17 cellular contexts compared by ENCODE assay signal in the genomic region with DNA sequence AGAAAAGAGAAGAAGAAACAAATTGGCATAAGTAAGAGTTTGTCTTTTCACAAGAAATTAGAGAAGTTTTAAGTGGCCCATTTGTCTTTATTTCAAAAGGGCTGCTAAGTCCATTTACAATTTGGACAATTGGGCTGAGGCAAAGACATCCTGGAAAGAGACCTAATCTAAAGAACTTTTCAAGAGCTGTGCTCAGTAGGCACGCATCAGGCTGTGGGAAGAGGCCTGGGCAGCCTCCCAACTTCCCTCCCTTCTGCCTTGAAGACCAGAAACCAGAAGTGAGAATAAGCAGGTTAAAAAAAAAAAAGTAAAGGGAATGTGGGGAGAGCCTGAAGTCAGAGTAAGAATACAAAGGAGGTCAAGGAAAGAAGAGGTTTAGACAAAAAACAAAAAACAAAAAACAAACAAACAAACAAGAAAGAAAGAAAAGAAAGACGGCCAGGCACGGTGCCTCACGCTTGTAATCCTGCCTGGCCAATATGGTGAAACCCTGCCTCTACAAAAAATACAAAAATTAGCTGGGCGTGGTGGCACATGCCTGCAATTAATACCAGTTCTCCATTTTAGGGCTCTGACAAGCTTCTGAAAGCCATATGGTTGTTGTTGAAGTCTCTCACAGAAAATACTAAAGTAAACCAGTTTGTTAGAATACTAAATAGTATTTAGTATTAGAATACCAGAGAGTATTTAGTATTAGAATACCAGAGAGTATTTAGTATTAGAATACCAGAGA. TPM values are rescaled to one million over a fixed set of nuclear protein-coding genes. Genes with fewer than 3 reads are reported as not detected.
DNase-seq lines count a peak whose midpoint lies in the region; ATAC-seq lines count a peak whose summit lies in the region.
"Had no signal": no experiment of that assay in that cellular context is flagged by ENCODE, and none has a peak within 500 bp of the region (broad histone marks: within the 10 kb centered on the region; RNA-seq: fewer than 3 reads in every experiment).

No MANE protein-coding gene starts in this region.

- intact Hi-C loops in head of caudate nucleus (cut with DNase I) = no loop called here
- intact Hi-C loops in posterior cingulate gyrus (cut with DNase I) = no loop called here
- intact Hi-C loops in activated CD4-positive, alpha-beta T cell treated with anti-CD3 and anti-CD28 coated beads, Interleukin-2, amount 10 ng/mL, durations not matched to agents 24 days and 14 days (cut with micrococcal nuclease) = no loop called here

- H3K36me3 ChIP-seq in GM23248 (ENCODE audit: low read depth) (no peaks in the 10 kb centered on the region), adipocyte (ENCODE audit: control insufficient read depth, insufficient read depth, low read length, severe bottlenecking) (no peaks in the 10 kb centered on the region)
- H3K36me3 ChIP-seq: BE2C had no signal

- H3K27ac Mint-ChIP-seq in activated CD4-positive, alpha-beta T cell treated with anti-CD3 and anti-CD28 coated beads, Interleukin-2, amount 10 ng/mL, durations not matched to agents 24 days and 14 days = no peak overlapping the region
- H3K27ac Mint-ChIP-seq in stimulated activated effector memory CD8-positive, alpha-beta T cell treated with anti-CD3 and anti-CD28 coated beads, Interleukin-12 subunit alpha, Interleukin-12 subunit beta, amount 100 ng/mL, for 72 hours = no peak overlapping the region

- H3K36me3 Mint-ChIP-seq in activated CD4-positive, alpha-beta T cell treated with anti-CD3 and anti-CD28 coated beads, Interleukin-2, amount 10 ng/mL, durations not matched to agents 24 days and 14 days (ENCODE audit: low read depth) = no peaks in the 10 kb centered on the region
- H3K36me3 Mint-ChIP-seq in stimulated activated effector memory CD8-positive, alpha-beta T cell treated with anti-CD3 and anti-CD28 coated beads, Interleukin-12 subunit alpha, Interleukin-12 subunit beta, amount 100 ng/mL, for 72 hours = no peaks in the 10 kb centered on the region

- H3K9me3 ChIP-seq in GM23248 (ENCODE audit: low read depth) = no peaks in the 10 kb centered on the region
- peaks cover 4% of the 10 kb centered on the region for H3K9me3 ChIP-seq in adipocyte (ENCODE audit: control insufficient read depth, low read length)
- H3K9me3 ChIP-seq: BE2C had no signal

- no peaks in the 10 kb centered on the region for H4K20me1 ChIP-seq in GM23248 (ENCODE audit: insufficient read depth)

- 0 out of 2 replicates have a peak, but pooled peaks cover 4% of the 10 kb centered on the region for H3K27me3 ChIP-seq in GM23248 (replicated peaks; ENCODE audit: insufficient read depth)
- no peaks in the 10 kb centered on the region for H3K27me3 ChIP-seq in adipocyte (replicated peaks; ENCODE audit: control insufficient read depth, insufficient read depth, low read length)
- H3K27me3 ChIP-seq: BE2C had no signal

- H3K9ac ChIP-seq in GM23248 (no peak overlapping the region), adipocyte (ENCODE audit: low read length) (no peak overlapping the region)

- in situ Hi-C loops in GM23248 (cut with MboI) = no loop called here

- no peaks in the 10 kb centered on the region for H3F3A ChIP-seq in GM23248 (ENCODE audit: insufficient read depth)

- no peak overlapping the region for H3K4me3 ChIP-seq in GM23248
- no peak overlapping the region for H3K4me3 ChIP-seq in adipocyte (ENCODE audit: low read length)

- H3K4me1 Mint-ChIP-seq in activated CD4-positive, alpha-beta T cell treated with anti-CD3 and anti-CD28 coated beads, Interleukin-2, amount 10 ng/mL, durations not matched to agents 24 days and 14 days = peaks cover 1% of the 10 kb centered on the region
- H3K4me1 Mint-ChIP-seq in stimulated activated effector memory CD8-positive, alpha-beta T cell treated with anti-CD3 and anti-CD28 coated beads, Interleukin-12 subunit alpha, Interleukin-12 subunit beta, amount 100 ng/mL, for 72 hours = no peaks in the 10 kb centered on the region

- H3K9me3 Mint-ChIP-seq in activated CD4-positive, alpha-beta T cell treated with anti-CD3 and anti-CD28 coated beads, Interleukin-2, amount 10 ng/mL, durations not matched to agents 24 days and 14 days = peaks cover 2% of the 10 kb centered on the region
- no peaks in the 10 kb centered on the region for H3K9me3 Mint-ChIP-seq in stimulated activated effector memory CD8-positive, alpha-beta T cell treated with anti-CD3 and anti-CD28 coated beads, Interleukin-12 subunit alpha, Interleukin-12 subunit beta, amount 100 ng/mL, for 72 hours

- H3K9me2 ChIP-seq in GM23248 (ENCODE audit: insufficient read depth) = no peaks in the 10 kb centered on the region

- H2AFZ ChIP-seq in GM23248 = no peak overlapping the region

- no peak for ATAC-seq in stimulated activated effector memory CD8-positive, alpha-beta T cell treated with anti-CD3 and anti-CD28 coated beads, Interleukin-12 subunit alpha, Interleukin-12 subunit beta, amount 100 ng/mL, for 72 hours

- H3K4me1 ChIP-seq in GM23248 (ENCODE audit: insufficient read depth) = no peaks in the 10 kb centered on the region
- no peaks in the 10 kb centered on the region for H3K4me1 ChIP-seq in adipocyte (ENCODE audit: control insufficient read depth, insufficient read depth, low read length)
- H3K4me1 ChIP-seq: BE2C had no signal

- 9 to 12% methylated on average over 5 of the region's 5 CpGs for WGBS in GM23248 (ENCODE audit: low coverage in 1 of 2, low lambda C conversion rate in 2 of 2, missing lambda C conversion rate in 2 of 2), 2 experiments

- H3K27me3 Mint-ChIP-seq in activated CD4-positive, alpha-beta T cell treated with anti-CD3 and anti-CD28 coated beads, Interleukin-2, amount 10 ng/mL, durations not matched to agents 24 days and 14 days = peaks cover 19% of the 10 kb centered on the region

- no peak overlapping the region for H3K27ac ChIP-seq in GM23248
- H3K27ac ChIP-seq: HL-60 had no signal

- no peak overlapping the region for H3K4me3 Mint-ChIP-seq in activated CD4-positive, alpha-beta T cell treated with anti-CD3 and anti-CD28 coated beads, Interleukin-2, amount 10 ng/mL, durations not matched to agents 24 days and 14 days
- no peak overlapping the region for H3K4me3 Mint-ChIP-seq in stimulated activated effector memory CD8-positive, alpha-beta T cell treated with anti-CD3 and anti-CD28 coated beads, Interleukin-12 subunit alpha, Interleukin-12 subunit beta, amount 100 ng/mL, for 72 hours

- H3K4me2 ChIP-seq in GM23248 (ENCODE audit: unreplicated experiment) = no peak overlapping the region

- no peaks in the 10 kb centered on the region for H3K79me2 ChIP-seq in GM23248 (ENCODE audit: insufficient read depth)

- DNase-seq in GM23248 (peak; percentile 7), adipocyte (ENCODE audit: low read depth) (peak; percentile 1), head of caudate nucleus (peak in 38 of 42 donors; percentile 8 to 71 (median 36)), posterior cingulate gyrus (peak in 6 of 10 donors; percentile 26 to 76 (median 30)), mesenteric fat pad (ENCODE audit: low spot score) (no peak), NCI-H187 treated with DMSO at 0.1 percent for 48 hours (lab: John Stamatoyannopoulos, UW) (no peak)
- DNase-seq in activated CD4-positive, alpha-beta T cell treated with anti-CD3 and anti-CD28 coated beads, Interleukin-2, amount 10 ng/mL, durations not matched to agents 24 days and 14 days = no peak
- DNase-seq in stimulated activated effector memory CD8-positive, alpha-beta T cell treated with anti-CD3 and anti-CD28 coated beads, Interleukin-12 subunit alpha, Interleukin-12 subunit beta, amount 100 ng/mL, for 72 hours (ENCODE audit: low spot score in 2 of 2) = no peak
- DNase-seq: activated gamma-delta T cell treated with Interleukin-2 at 50 U/mL for 16 hours, BE2C, foreskin melanocyte, KG1, mesenchymal stem cell, NCI-H146, NCI-H510A treated with DMSO at 0.1 percent for 48 hours, trophoblast cell had no signal

RNA-seq across cellular contexts. Expression of gene CEP78, which starts 47.9 kb away (rescaled TPM):
- total RNA-seq in GM23248 (2014; rRNA removed; shearing (Covaris generic)) = 13.8 and 22.9 TPM in 2 replicates
- 9.1 and 10.1 TPM in 2 replicates for polyA plus RNA-seq in GM23248 (2016; fragmentation: Nextera tagmentation; extraction: Ambion mirVana)
- 34.5 and 39.1 TPM in 2 replicates for total RNA-seq in activated CD4-positive, alpha-beta T cell treated with anti-CD3 and anti-CD28 coated beads, Interleukin-2, amount 10 ng/mL, durations not matched to agents 24 days and 14 days
- 9.4 TPM for total RNA-seq in mesenteric fat pad

Comparison
In these comparisons a context has a peak if more than half of its experiments do, and no peak if none do; other contexts are left out.
1. DNase-seq: peak in GM23248 (single experiment), adipocyte (single experiment), head of caudate nucleus (38 of 42) and posterior cingulate gyrus (6 of 10); none in activated CD4-positive, alpha-beta T cell treated with anti-CD3 and anti-CD28 coated beads, Interleukin-2, amount 10 ng/mL, durations not matched to agents 24 days and 14 days (single experiment), mesenteric fat pad (single experiment), stimulated activated effector memory CD8-positive, alpha-beta T cell treated with anti-CD3 and anti-CD28 coated beads, Interleukin-12 subunit alpha, Interleukin-12 subunit beta, amount 100 ng/mL, for 72 hours (0 of 2) and NCI-H187 treated with DMSO at 0.1 percent for 48 hours (single experiment).